12 cellular contexts compared by ENCODE assay signal in the genomic region with DNA sequence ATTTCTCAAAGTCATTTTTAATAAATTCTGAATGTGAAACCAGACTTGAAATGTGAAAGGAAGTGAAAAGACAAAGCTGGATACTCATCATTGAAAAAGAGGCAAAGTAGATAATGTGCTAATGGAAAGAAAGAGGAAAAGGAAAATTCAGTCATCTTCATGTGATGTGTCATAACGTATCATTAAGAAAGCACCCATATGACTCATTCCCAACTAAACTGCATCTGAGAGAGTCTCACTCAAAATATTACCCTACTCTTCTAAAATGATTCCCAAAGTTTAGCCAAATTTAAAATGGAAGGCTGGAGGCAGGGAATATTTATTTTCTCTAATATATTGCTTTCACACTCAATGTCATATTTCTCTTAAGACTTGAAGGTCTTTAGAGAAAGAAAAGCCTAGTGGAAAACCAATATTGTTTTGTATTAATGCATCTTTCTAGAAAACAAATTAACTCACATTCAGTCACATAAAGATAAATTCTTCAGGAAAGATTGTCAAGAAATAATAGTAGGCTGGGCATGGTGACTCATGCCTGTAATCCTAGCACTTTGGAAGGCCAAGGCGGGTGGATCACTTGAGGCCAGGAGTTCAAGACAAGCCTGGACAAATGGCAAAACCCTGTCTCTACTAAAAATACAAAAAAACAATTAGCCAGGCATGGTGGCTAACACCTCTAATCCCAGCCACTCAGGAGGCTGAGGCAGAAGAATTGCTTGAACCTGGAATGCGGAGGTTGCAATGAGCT.
A peak's percentile ranks its signal among the peaks of the same experiment; 100 is the strongest.
DNase-seq lines count a peak whose midpoint lies in the region; ATAC-seq, FAIRE-seq and TF ChIP-seq lines count a peak whose summit lies in the region.
"Had no signal": no experiment of that assay in that cellular context is flagged by ENCODE, and none has a peak within 500 bp of the region (broad histone marks: within the 10 kb centered on the region; RNA-seq: fewer than 3 reads in every experiment).

No MANE protein-coding gene starts in this region.

- H3K27me3 ChIP-seq in brain microvascular endothelial cell (replicated peaks): no peaks in the 10 kb centered on the region

- H3K27me3 Mint-ChIP-seq in activated CD4-positive, alpha-beta T cell treated with anti-CD3 and anti-CD28 coated beads for 36 hours: peaks cover 10% of the 10 kb centered on the region

- no peaks in the 10 kb centered on the region for H3K36me3 Mint-ChIP-seq in activated CD4-positive, alpha-beta T cell treated with anti-CD3 and anti-CD28 coated beads for 36 hours (ENCODE audit: low read depth)
- H3K36me3 Mint-ChIP-seq: activated naive CD8-positive, alpha-beta T cell had no signal

- TF ChIP-seq CTCF in brain microvascular endothelial cell (IDR thresholded peaks at IDR 0.05; ENCODE audit: low read depth, low read length, missing control alignments): no peak

- H3K4me3 Mint-ChIP-seq in activated CD4-positive, alpha-beta T cell treated with anti-CD3 and anti-CD28 coated beads for 36 hours: no peak overlapping the region
- H3K4me3 Mint-ChIP-seq: activated naive CD8-positive, alpha-beta T cell; nephron had no signal

- POLR2A ChIA-PET in activated CD4-positive, alpha-beta T cell treated with anti-CD3 and anti-CD28 coated beads for 36 hours (lab: Charles Lee): no interaction called here

- peak; percentile 61 for ATAC-seq in activated CD4-positive, alpha-beta T cell treated with anti-CD3 and anti-CD28 coated beads for 36 hours
- ATAC-seq in HG03469 (IDR thresholded peaks at IDR 0.05; ENCODE audit: unreplicated experiment): peak; percentile 36
- ATAC-seq in GM21447 (IDR thresholded peaks at IDR 0.05; ENCODE audit: unreplicated experiment): no peak

- CTCF ChIA-PET in activated CD4-positive, alpha-beta T cell treated with anti-CD3 and anti-CD28 coated beads for 36 hours (lab: Charles Lee): no interaction called here

- peak overlapping the region; percentile 73 for H3K27ac ChIP-seq in brain microvascular endothelial cell
- H3K27ac ChIP-seq: WERI-Rb-1 had no signal

- peaks cover 5% of the 10 kb centered on the region for H3K4me1 Mint-ChIP-seq in activated CD4-positive, alpha-beta T cell treated with anti-CD3 and anti-CD28 coated beads for 36 hours

- no peak for DNase-seq in activated CD4-positive, alpha-beta T cell treated with anti-CD3 and anti-CD28 coated beads for 36 hours
- no peak for DNase-seq in activated CD4-positive, alpha-beta T cell treated with anti-CD3 and anti-CD28 coated beads, Interleukin-2, amount 50 U/mL, for 48 hours
- DNase-seq in brain microvascular endothelial cell (peak; percentile 35), urothelium cell line (ENCODE audit: low spot score) (peak; percentile 34), NCI-H524 (lab: John Stamatoyannopoulos, UW) (no peak)
- no peak for DNase-seq in activated naive CD4-positive, alpha-beta T cell treated with Interleukin-2 at 50 U/mL for 16 hours
- DNase-seq: hippocampal formation, WERI-Rb-1 had no signal

- in situ Hi-C loops in brain microvascular endothelial cell (cut with HindIII; ENCODE audit: low pct_ligation_motif_present, low sequenced_read_pairs): no loop called here

- FAIRE-seq in urothelium cell line (lab: Jason Lieb, UNC): no peak

- intact Hi-C loops in activated CD4-positive, alpha-beta T cell treated with anti-CD3 and anti-CD28 coated beads for 36 hours (cut with DNase I, micrococcal nuclease): no loop called here

- no peaks in the 10 kb centered on the region for H3K36me3 ChIP-seq in brain microvascular endothelial cell (replicated peaks)
- H3K36me3 ChIP-seq: WERI-Rb-1 had no signal

- no peak overlapping the region for H3K4me3 ChIP-seq in brain microvascular endothelial cell (ENCODE audit: low read depth, low read length)

- H3K9me3 Mint-ChIP-seq in activated CD4-positive, alpha-beta T cell treated with anti-CD3 and anti-CD28 coated beads for 36 hours (ENCODE audit: low read depth): no peaks in the 10 kb centered on the region

- no peak overlapping the region for H3K27ac Mint-ChIP-seq in activated CD4-positive, alpha-beta T cell treated with anti-CD3 and anti-CD28 coated beads for 36 hours
- H3K27ac Mint-ChIP-seq: activated naive CD8-positive, alpha-beta T cell; nephron had no signal

Comparison
In these comparisons a context has a peak if more than half of its experiments do, and no peak if none do; other contexts are left out.
1. DNase-seq: peak in brain microvascular endothelial cell (single experiment) and urothelium cell line (single experiment); none in activated CD4-positive, alpha-beta T cell treated with anti-CD3 and anti-CD28 coated beads for 36 hours (single experiment), activated CD4-positive, alpha-beta T cell treated with anti-CD3 and anti-CD28 coated beads, Interleukin-2, amount 50 U/mL, for 48 hours (0 of 2), activated naive CD4-positive, alpha-beta T cell treated with Interleukin-2 at 50 U/mL for 16 hours (single experiment) and NCI-H524 (0 of 2).